In genomic region chr2:153567367-153567766, GRCh38 we compare ENCODE assay signal across 35 cellular contexts.
"Had no signal": no experiment of that assay in that cellular context is flagged by ENCODE, and none has a peak within 500 bp of the region (broad histone marks: within the 10 kb centered on the region; RNA-seq: fewer than 3 reads in every experiment).

No MANE protein-coding gene starts in this region.

- H3K27ac Mint-ChIP-seq: activated CD4-positive, alpha-beta T cell treated with anti-CD3 and anti-CD28 coated beads, Interleukin-2, amount 10 ng/mL, durations not matched to agents 24 days and 14 days; activated CD8-positive, alpha-beta T cell treated with anti-CD3 and anti-CD28 coated beads, Interleukin-2, amount 10 ng/mL, durations not matched to agents 7 days and 5 days; activated naive CD4-positive, alpha-beta T cell treated with anti-CD3 and anti-CD28 coated beads, Interleukin-2, amount 50 U/mL, for 24 hours; activated naive CD8-positive, alpha-beta T cell treated with anti-CD3 and anti-CD28 coated beads, Interleukin-2, amount 10 ng/mL, durations not matched to agents 7 days and 5 days; activated T-cell treated with anti-CD3 and anti-CD28 coated beads, Interleukin-2, amount 50 U/mL, for 24 hours; activated T-helper 2 cell treated with anti-CD3 and anti-CD28 coated beads, Interferon-gamma antibody, Interleukin-2, Interleukin-4, amounts not matched to agents 10 μg/mL and 5 μg/mL and 100 μg/mL, durations not matched to agents 14 hours and 24 hours and 36 hours; T-cell; T-helper 17 cell had no signal

- ATAC-seq: activated CD8-positive, alpha-beta T cell treated with anti-CD3 and anti-CD28 coated beads, Interleukin-2, amount 10 ng/mL, durations not matched to agents 7 days and 5 days; PC-3; T-cell; T-helper 17 cell had no signal

- H3K36me3 ChIP-seq: ascending aorta, breast epithelium, Peyer's patch, SJSA1 had no signal

- DNase-seq: activated CD4-positive, alpha-beta T cell treated with anti-CD3 and anti-CD28 coated beads, Interleukin-2, amount 10 ng/mL, durations not matched to agents 24 days and 14 days; activated CD4-positive, alpha-beta T cell treated with anti-CD3 and anti-CD28 coated beads, Interleukin-2, amount 50 U/mL, for 4 hours; activated CD4-positive, CD25-positive, alpha-beta regulatory T cell; activated CD8-positive, alpha-beta T cell treated with anti-CD3 and anti-CD28 coated beads, Interleukin-2, amount 10 ng/mL, durations not matched to agents 7 days and 5 days; activated gamma-delta T cell; activated naive CD4-positive, alpha-beta T cell treated with Interleukin-2 at 50 U/mL for 16 hours; activated naive CD8-positive, alpha-beta T cell treated with anti-CD3 and anti-CD28 coated beads, Interleukin-2, amount 10 ng/mL, durations not matched to agents 7 days and 5 days; activated T-cell treated with anti-CD3 and anti-CD28 coated beads, Interleukin-2, amount 50 U/mL, for 24 hours; amygdala; Kasumi-1; MM.1S; MV-4-11; NCI-H1092 treated with DMSO at 0.1 percent for 48 hours; NCI-H1417; NCI-H146; NCI-H187; NCI-H2029 treated with DMSO at 0.1 percent for 48 hours; NCI-H2107; NCI-H2171; NCI-H510A; NCI-H526; NCI-H748 treated with DMSO at 0.1 percent for 48 hours; PC-3; Peyer's patch; RPMI8226; SHP77 treated with DMSO at 0.1 percent for 48 hours; SK-N-SH; T-cell; T-helper 17 cell had no signal

- H3K4me2 ChIP-seq: SK-N-SH had no signal

- H3K4me3 ChIP-seq: ascending aorta, breast epithelium, Peyer's patch, SJSA1 had no signal

- H3K4me3 Mint-ChIP-seq: activated CD4-positive, alpha-beta T cell treated with anti-CD3 and anti-CD28 coated beads, Interleukin-2, amount 10 ng/mL, durations not matched to agents 24 days and 14 days; activated CD8-positive, alpha-beta T cell treated with anti-CD3 and anti-CD28 coated beads, Interleukin-2, amount 10 ng/mL, durations not matched to agents 7 days and 5 days; activated naive CD4-positive, alpha-beta T cell treated with anti-CD3 and anti-CD28 coated beads, Interleukin-2, amount 50 U/mL, for 24 hours; activated naive CD8-positive, alpha-beta T cell treated with anti-CD3 and anti-CD28 coated beads, Interleukin-2, amount 10 ng/mL, durations not matched to agents 7 days and 5 days; activated T-cell treated with anti-CD3 and anti-CD28 coated beads, Interleukin-2, amount 50 U/mL, for 24 hours; T-cell; T-helper 17 cell had no signal

- H3K9me3 Mint-ChIP-seq: activated CD4-positive, alpha-beta T cell treated with anti-CD3 and anti-CD28 coated beads, Interleukin-2, amount 10 ng/mL, durations not matched to agents 24 days and 14 days; activated naive CD8-positive, alpha-beta T cell treated with anti-CD3 and anti-CD28 coated beads, Interleukin-2, amount 10 ng/mL, durations not matched to agents 7 days and 5 days; activated T-cell treated with anti-CD3 and anti-CD28 coated beads, Interleukin-2, amount 50 U/mL, for 24 hours; activated T-helper 2 cell treated with anti-CD3 and anti-CD28 coated beads, Interferon-gamma antibody, Interleukin-2, Interleukin-4, amounts not matched to agents 10 μg/mL and 5 μg/mL and 100 μg/mL, durations not matched to agents 14 hours and 24 hours and 36 hours had no signal

- H3K27ac ChIP-seq: ascending aorta, breast epithelium, Peyer's patch, SJSA1, VCaP had no signal

- H3K9ac ChIP-seq: SK-N-SH had no signal

- H3K27me3 ChIP-seq: ascending aorta, breast epithelium, Peyer's patch, SJSA1 had no signal

- H3K27me3 Mint-ChIP-seq: activated CD4-positive, alpha-beta T cell treated with anti-CD3 and anti-CD28 coated beads, Interleukin-2, amount 10 ng/mL, durations not matched to agents 24 days and 14 days; activated naive CD4-positive, alpha-beta T cell treated with anti-CD3 and anti-CD28 coated beads, Interleukin-2, amount 50 U/mL, for 24 hours; activated T-cell treated with anti-CD3 and anti-CD28 coated beads, Interleukin-2, amount 50 U/mL, for 24 hours; T-cell; T-helper 17 cell had no signal

- H3K4me1 ChIP-seq: ascending aorta, breast epithelium, Peyer's patch, SJSA1 had no signal

- H3K36me3 Mint-ChIP-seq: activated naive CD4-positive, alpha-beta T cell treated with anti-CD3 and anti-CD28 coated beads, Interleukin-2, amount 50 U/mL, for 24 hours; activated naive CD8-positive, alpha-beta T cell treated with anti-CD3 and anti-CD28 coated beads, Interleukin-2, amount 10 ng/mL, durations not matched to agents 7 days and 5 days; T-cell had no signal

- H3K9me2 ChIP-seq: SK-N-SH had no signal

- H3K9me3 ChIP-seq: ascending aorta, breast epithelium, Peyer's patch, SJSA1, SK-N-SH had no signal

- H3K4me1 Mint-ChIP-seq: activated CD4-positive, alpha-beta T cell treated with anti-CD3 and anti-CD28 coated beads, Interleukin-2, amount 10 ng/mL, durations not matched to agents 24 days and 14 days; activated naive CD4-positive, alpha-beta T cell treated with anti-CD3 and anti-CD28 coated beads, Interleukin-2, amount 50 U/mL, for 24 hours; activated naive CD8-positive, alpha-beta T cell treated with anti-CD3 and anti-CD28 coated beads, Interleukin-2, amount 10 ng/mL, durations not matched to agents 7 days and 5 days; T-cell; T-helper 17 cell had no signal
